8 cellular contexts compared by ENCODE assay signal in the genomic region with DNA sequence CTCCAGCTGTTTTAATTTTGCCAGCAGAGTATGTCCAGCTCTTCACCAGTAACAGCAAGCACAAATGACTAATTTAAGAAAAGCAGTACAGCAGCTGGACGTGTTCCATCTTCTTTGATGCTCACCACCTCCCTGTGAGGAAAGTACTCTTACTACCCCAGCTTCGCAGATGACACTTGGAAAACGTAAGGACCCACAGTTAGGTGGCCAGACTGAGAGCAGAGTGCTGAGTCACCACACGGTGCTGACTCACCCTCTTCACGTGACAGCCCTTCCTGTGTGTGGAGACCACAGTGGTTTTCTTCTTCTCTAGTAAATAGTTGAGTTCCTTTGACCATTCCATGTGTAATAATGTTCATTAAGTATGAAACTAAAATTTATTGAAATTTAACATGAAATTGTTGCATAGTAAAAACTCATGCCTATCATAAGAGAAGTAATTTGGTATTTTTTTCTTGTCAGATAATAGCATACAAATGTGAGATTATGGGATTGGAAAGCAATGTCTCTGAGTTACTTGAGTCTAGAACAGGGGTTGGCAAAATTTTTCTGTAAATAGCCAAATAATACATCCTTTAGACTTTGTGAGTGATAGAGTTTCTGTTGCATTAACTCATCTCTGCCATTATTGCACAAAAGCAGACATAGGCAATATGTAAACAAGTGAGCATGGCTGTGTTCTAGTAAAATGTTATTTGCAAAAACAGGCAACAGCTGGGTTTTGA.
A peak's percentile ranks its signal among the peaks of the same experiment; 100 is the strongest.
DNase-seq lines count a peak whose midpoint lies in the region; ATAC-seq and TF ChIP-seq lines count a peak whose summit lies in the region.

No MANE protein-coding gene starts in this region.

- H3K27ac ChIP-seq in HUES48 (ENCODE audit: low read depth, low read length) (peak overlapping the region; percentile 81), cardiac muscle cell (no peak overlapping the region), vagina (peak overlapping the region; percentile 88)

- H3K4me1 ChIP-seq in HUES48 (ENCODE audit: control insufficient read depth, insufficient read depth, low read length) (peaks cover 18% of the 10 kb centered on the region), cardiac muscle cell (ENCODE audit: low read depth) (peaks cover 4% of the 10 kb centered on the region), vagina (peaks cover 78% of the 10 kb centered on the region)

- no peak overlapping the region for H3K9ac ChIP-seq in HUES48 (ENCODE audit: low read depth, low read length)

- H3K4me3 ChIP-seq in HUES48 (ENCODE audit: low read depth, low read length) = no peak overlapping the region
- H3K4me3 ChIP-seq in cardiac muscle cell = no peak overlapping the region
- H3K4me3 ChIP-seq in vagina = no peak overlapping the region

- intact Hi-C loops in vagina (cut with DNase I) = no loop called here

- DNase-seq in DMS79 treated with DMSO at 0.1 percent for 48 hours (lab: John Stamatoyannopoulos, UW) = peak; percentile 62
- peak; percentile 94 for DNase-seq in SK-MEL-5 (ENCODE audit: low read depth, low spot score)
- DNase-seq in activated naive CD4-positive, alpha-beta T cell treated with anti-CD3 and anti-CD28 coated beads, Interleukin-2, amount 50 U/mL, for 72 hours (ENCODE audit: low spot score in 2 of 2) = peak; percentile 60 to 76
- DNase-seq in cardiac muscle cell (ENCODE audit: low read depth in 1 of 2, low spot score in 1 of 2) = peak; percentile 58 to 97
- peak; percentile 69 for DNase-seq in pulmonary artery endothelial cell (ENCODE audit: low read depth, low spot score)
- peak in 1 of 2 donors; percentile 99 for DNase-seq in vagina (ENCODE audit: extremely low spot score in 2 of 2)

- peak; percentile 97 for ATAC-seq in GM21528 (IDR thresholded peaks at IDR 0.05; ENCODE audit: low FRiP score, unreplicated experiment)
- ATAC-seq in activated naive CD4-positive, alpha-beta T cell treated with anti-CD3 and anti-CD28 coated beads, Interleukin-2, amount 50 U/mL, for 72 hours = peak; percentile 96 to 99

- TF ChIP-seq CTCF in cardiac muscle cell (IDR thresholded peaks at IDR 0.05; ENCODE audit: low read depth, low read length) = no peak
- no peak for TF ChIP-seq CTCF in vagina (IDR thresholded peaks at IDR 0.05)

- no peaks in the 10 kb centered on the region for H3K27me3 ChIP-seq in HUES48 (ENCODE audit: control insufficient read depth, insufficient read depth, low read length)
- H3K27me3 ChIP-seq in cardiac muscle cell = no peaks in the 10 kb centered on the region
- no peaks in the 10 kb centered on the region for H3K27me3 ChIP-seq in vagina

- no peaks in the 10 kb centered on the region for H3K9me3 ChIP-seq in HUES48 (ENCODE audit: control insufficient read depth, insufficient read depth, low read length)
- no peaks in the 10 kb centered on the region for H3K9me3 ChIP-seq in cardiac muscle cell (ENCODE audit: low read depth)
- no peaks in the 10 kb centered on the region for H3K9me3 ChIP-seq in vagina

- peak overlapping the region; percentile 52 to 75 for H3K27ac Mint-ChIP-seq in activated naive CD4-positive, alpha-beta T cell treated with anti-CD3 and anti-CD28 coated beads, Interleukin-2, amount 50 U/mL, for 72 hours

- no peak for TF ChIP-seq POLR2A in vagina (IDR thresholded peaks at IDR 0.05)

- no peaks in the 10 kb centered on the region for H3K9me3 Mint-ChIP-seq in activated naive CD4-positive, alpha-beta T cell treated with anti-CD3 and anti-CD28 coated beads, Interleukin-2, amount 50 U/mL, for 72 hours

- in situ Hi-C loops in SK-MEL-5 (cut with HindIII; ENCODE audit: low pct_unique_long_range_greater_than_20kb, low sequenced_read_pairs) = no loop called here

- H3K36me3 ChIP-seq in HUES48 (ENCODE audit: control insufficient read depth, insufficient read depth, low read length) (no peaks in the 10 kb centered on the region), cardiac muscle cell (no peaks in the 10 kb centered on the region), vagina (no peaks in the 10 kb centered on the region)

- peaks cover 4 to 5% of the 10 kb centered on the region in 2 donors for H3K36me3 Mint-ChIP-seq in activated naive CD4-positive, alpha-beta T cell treated with anti-CD3 and anti-CD28 coated beads, Interleukin-2, amount 50 U/mL, for 72 hours
